In genomic region chr5:173886157-173886556, GRCh38 we compare ENCODE assay signal across 13 cellular contexts. TPM values are rescaled to one million over a fixed set of nuclear protein-coding genes. Genes with fewer than 3 reads are reported as not detected.
DNase-seq lines count a peak whose midpoint lies in the region; ATAC-seq, FAIRE-seq and TF ChIP-seq lines count a peak whose summit lies in the region.
"Had no signal": no experiment of that assay in that cellular context is flagged by ENCODE, and none has a peak within 500 bp of the region (broad histone marks: within the 10 kb centered on the region; RNA-seq: fewer than 3 reads in every experiment).

No MANE protein-coding gene starts in this region.

- H3K18ac ChIP-seq in H9 (ENCODE audit: insufficient read length, low read depth, low read length) = no peak overlapping the region

- H3K79me1 ChIP-seq in H9 (ENCODE audit: insufficient read depth, low read depth, low read length, poor library complexity, severe bottlenecking) = no peaks in the 10 kb centered on the region

- DNase-seq in A549 (ENCODE audit: low read depth in 1 of 2, low spot score in 1 of 2) (no peak), H9 (no peak), WERI-Rb-1 (no peak), NCI-H748 (lab: John Stamatoyannopoulos, UW; ENCODE audit: unreplicated experiment) (no peak), SKM-1 (lab: John Stamatoyannopoulos, UW; ENCODE audit: unreplicated experiment) (no peak)
- no peak for DNase-seq in activated naive CD8-positive, alpha-beta T cell treated with anti-CD3 and anti-CD28 coated beads for 36 hours
- no peak for DNase-seq in naive thymus-derived CD4-positive, alpha-beta T cell
- DNase-seq: foreskin keratinocyte, IMR-90, NCI-H187 treated with DMSO at 0.1 percent for 48 hours had no signal

- no peak overlapping the region for H2AFZ ChIP-seq in H9 (ENCODE audit: low read length)

- H2AK5ac ChIP-seq in H9 (ENCODE audit: insufficient read length, low read length) = no peak overlapping the region

- peaks cover 7% of the 10 kb centered on the region for H3K23me2 ChIP-seq in H9 (ENCODE audit: insufficient read length, low read depth, low read length, poor library complexity, severe bottlenecking)

- H3K4me2 ChIP-seq in A549 = no peak overlapping the region
- no peak overlapping the region for H3K4me2 ChIP-seq in H9 (ENCODE audit: insufficient read depth, insufficient read length, low read length)

- no peak overlapping the region for H2BK12ac ChIP-seq in H9 (ENCODE audit: insufficient read length, low read depth, low read length)

- H3K4me3 ChIP-seq in A549 (no peak overlapping the region), WERI-Rb-1 (ENCODE audit: low read depth, low read length) (no peak overlapping the region)
- no peak overlapping the region for H3K4me3 ChIP-seq in naive thymus-derived CD4-positive, alpha-beta T cell (ENCODE audit: low read length)

- H2BK5ac ChIP-seq in H9 (ENCODE audit: insufficient read length, low read length) = no peak overlapping the region

- no peak overlapping the region for H3K14ac ChIP-seq in H9 (ENCODE audit: insufficient read depth, low read length)

- no peaks in the 10 kb centered on the region for H3K36me3 Mint-ChIP-seq in H9 (ENCODE audit: insufficient read depth in 1 of 3, low read depth in 3 of 3)
- H3K36me3 Mint-ChIP-seq in activated naive CD8-positive, alpha-beta T cell treated with anti-CD3 and anti-CD28 coated beads for 36 hours = peaks cover 19% of the 10 kb centered on the region
- H3K36me3 Mint-ChIP-seq in naive thymus-derived CD4-positive, alpha-beta T cell = peaks cover 0 to 26% (median 4%) of the 10 kb centered on the region in 5 donors

- no peak for TF ChIP-seq EP300 in A549 (IDR thresholded peaks at IDR 0.05)

- H4K91ac ChIP-seq in H9 (ENCODE audit: insufficient read length, low read depth, low read length) = no peak overlapping the region

- no peak overlapping the region for H3K23ac ChIP-seq in H9 (ENCODE audit: insufficient read length, low read depth, low read length)

- H3K4me3 Mint-ChIP-seq in H9 = peak overlapping the region in 1 of 2 experiments; percentile 20; a peak in 1 of 5 replicates
- H3K4me3 Mint-ChIP-seq in activated naive CD8-positive, alpha-beta T cell treated with anti-CD3 and anti-CD28 coated beads for 36 hours = no peak overlapping the region
- H3K4me3 Mint-ChIP-seq in naive thymus-derived CD4-positive, alpha-beta T cell = peak overlapping the region in 9 of 10 donors; percentile 5 to 99 (median 63)
- H3K4me3 Mint-ChIP-seq: activated naive CD4-positive, alpha-beta T cell treated with anti-CD3 and anti-CD28 coated beads for 36 hours had no signal

- H3K27ac ChIP-seq in A549 = peak overlapping the region; percentile 3 to 29; a peak in 2 of 6 replicates
- H3K27ac ChIP-seq in H9 (ENCODE audit: insufficient read length, low read depth, low read length) = no peak overlapping the region
- no peak overlapping the region for H3K27ac ChIP-seq in naive thymus-derived CD4-positive, alpha-beta T cell (ENCODE audit: low read depth, low read length)
- no peak overlapping the region for H3K27ac ChIP-seq in WERI-Rb-1
- H3K27ac ChIP-seq: foreskin keratinocyte had no signal

- H2BK15ac ChIP-seq in H9 (ENCODE audit: low read depth, low read length) = no peak overlapping the region

- H3K79me2 ChIP-seq in H9 (ENCODE audit: insufficient read depth, low read length) = no peaks in the 10 kb centered on the region; the same call in 1 of the 2 replicates

- no peaks in the 10 kb centered on the region for H4K20me1 ChIP-seq in H9 (ENCODE audit: control insufficient read depth, insufficient read depth, insufficient read length)

- intact Hi-C loops in naive thymus-derived CD4-positive, alpha-beta T cell (cut with micrococcal nuclease) = loop anchor here (2.0 to 10.0 kb wide), 7 partner anchors 65 to 1881 kb away; partner anchors contain the start of genes ATP6V0E1 (in 1 of the 2), DUSP1 (in 1 of the 2), FBXW11 (in 1 of the 2) and HRH2 (in 1 of the 2)

- H3K9ac ChIP-seq in H9 (ENCODE audit: extremely low read depth, insufficient read length, low read length) = no peak overlapping the region

- H3K56ac ChIP-seq in H9 (ENCODE audit: insufficient read length, low read depth, low read length) = no peak overlapping the region

- no peaks in the 10 kb centered on the region; the same call in 1 of the 2 replicates for H3K27me3 Mint-ChIP-seq in H9 (ENCODE audit: low read depth)
- H3K27me3 Mint-ChIP-seq in activated naive CD8-positive, alpha-beta T cell treated with anti-CD3 and anti-CD28 coated beads for 36 hours = no peaks in the 10 kb centered on the region
- H3K27me3 Mint-ChIP-seq in naive thymus-derived CD4-positive, alpha-beta T cell = no peaks in the 10 kb centered on the region

- no peak overlapping the region for H2BK120ac ChIP-seq in H9 (ENCODE audit: low read depth, low read length, poor library complexity, severe bottlenecking)

- no peak for FAIRE-seq in A549 (lab: Jason Lieb, UNC)
- FAIRE-seq: islet of Langerhans had no signal

- H3K27me3 ChIP-seq in H9 (ENCODE audit: insufficient read depth, low read length) = no peaks in the 10 kb centered on the region
- no peaks in the 10 kb centered on the region for H3K27me3 ChIP-seq in naive thymus-derived CD4-positive, alpha-beta T cell (ENCODE audit: control insufficient read depth in 2 of 2, insufficient read depth in 2 of 2, low read length in 2 of 2)
- no peaks in the 10 kb centered on the region for H3K27me3 ChIP-seq in WERI-Rb-1 (ENCODE audit: insufficient read depth, low read depth, severe bottlenecking)
- H3K27me3 ChIP-seq: foreskin keratinocyte had no signal

- TF ChIP-seq POLR2A in A549 (IDR thresholded peaks at IDR 0.05; ENCODE audit: low read length) = no peak

- no peak overlapping the region for H2BK20ac ChIP-seq in H9 (ENCODE audit: low read depth, low read length, poor library complexity, severe bottlenecking)

- TF ChIP-seq CTCF in A549 (IDR thresholded peaks at IDR 0.05) (no peak), H9 (conservative IDR thresholded peaks at IDR 0.05) (0 out of 3 replicates have a peak, but pooled peaks have one; percentile 9), WERI-Rb-1 (IDR thresholded peaks at IDR 0.05; ENCODE audit: low read depth, low read length) (no peak)

- CTCF ChIA-PET in A549 (lab: Yijun Ruan, JAX) = interaction anchor here (0.7 to 1.7 kb wide), 3 partner anchors 23 to 87 kb away, joined by 3 to 5 read pairs (median 3); no protein-coding TSS in a partner anchor
- CTCF ChIA-PET in naive thymus-derived CD4-positive, alpha-beta T cell (lab: Charles Lee) = interaction anchor here (0.6 to 1.6 kb wide), 4 partner anchors 30 to 270 kb away, joined by 3 to 5 read pairs (median 4); partner anchors contain the start of gene BOD1

- peaks cover 27% of the 10 kb centered on the region for H3K4me1 ChIP-seq in A549
- no peaks in the 10 kb centered on the region; the same call in 1 of the 2 replicates for H3K4me1 ChIP-seq in H9 (ENCODE audit: insufficient read depth, low read length)
- H3K4me1 ChIP-seq in naive thymus-derived CD4-positive, alpha-beta T cell (ENCODE audit: control insufficient read depth in 2 of 2, insufficient read depth in 2 of 2, low read length in 2 of 2) = peaks cover 40 to 46% of the 10 kb centered on the region in 2 donors

- ATAC-seq in A549 (no peak), GM18868 (IDR thresholded peaks at IDR 0.05; ENCODE audit: unreplicated experiment) (no peak)
- no peak for ATAC-seq in naive thymus-derived CD4-positive, alpha-beta T cell
- ATAC-seq: foreskin keratinocyte had no signal

- H3K9me3 Mint-ChIP-seq in H9 = 0 out of 5 replicates have a peak, but pooled peaks cover 0 to 2% of the 10 kb centered on the region in 2 experiments
- peaks cover 15% of the 10 kb centered on the region for H3K9me3 Mint-ChIP-seq in activated naive CD8-positive, alpha-beta T cell treated with anti-CD3 and anti-CD28 coated beads for 36 hours
- H3K9me3 Mint-ChIP-seq in naive thymus-derived CD4-positive, alpha-beta T cell = peaks cover 0 to 25% (median 0%) of the 10 kb centered on the region in 11 donors

- H3K27ac Mint-ChIP-seq in H9 = no peak overlapping the region
- H3K27ac Mint-ChIP-seq in activated naive CD8-positive, alpha-beta T cell treated with anti-CD3 and anti-CD28 coated beads for 36 hours = peak overlapping the region; percentile 25
- peak overlapping the region in 5 of 9 donors; percentile 5 to 98 (median 63) for H3K27ac Mint-ChIP-seq in naive thymus-derived CD4-positive, alpha-beta T cell

- peaks cover 0 to 5% (median 0%) of the 10 kb centered on the region in 3 experiments for H3K36me3 ChIP-seq in naive thymus-derived CD4-positive, alpha-beta T cell (ENCODE audit: control insufficient read depth in 2 of 3, insufficient read depth in 3 of 3, low read length in 3 of 3)
- H3K36me3 ChIP-seq in WERI-Rb-1 = no peaks in the 10 kb centered on the region

- no peak overlapping the region for H4K8ac ChIP-seq in H9 (replicated peaks; ENCODE audit: insufficient read length, low read depth, low read length)

- no peak overlapping the region for H3K4ac ChIP-seq in H9 (ENCODE audit: low read depth, low read length)

- H4K5ac ChIP-seq in H9 (ENCODE audit: insufficient read length, low read depth, low read length) = no peak overlapping the region

- no peak; a peak in 1 of 5 replicates for TF ChIP-seq RAD21 in A549 (conservative IDR thresholded peaks at IDR 0.05 in 1 of 2, IDR thresholded peaks at IDR 0.05 in 1 of 2)

- WGBS in A549 (ENCODE audit: missing lambda C conversion rate) = 98% methylated on average over 2 of the region's 2 CpGs
- no CpG with 5 or more reads among the region's 2 CpGs for WGBS in H9 (ENCODE audit: extremely low coverage, insufficient read length, low lambda C conversion rate)

- H3K9me3 ChIP-seq in A549 (peaks cover 6% of the 10 kb centered on the region; the same call in 2 of the 3 replicates), H9 (ENCODE audit: control insufficient read depth, low read depth, low read length) (no peaks in the 10 kb centered on the region), WERI-Rb-1 (ENCODE audit: severe bottlenecking) (no peaks in the 10 kb centered on the region)
- no peaks in the 10 kb centered on the region for H3K9me3 ChIP-seq in naive thymus-derived CD4-positive, alpha-beta T cell (ENCODE audit: control insufficient read depth in 2 of 3, low read length in 3 of 3)

- no peak overlapping the region for H3T11ph ChIP-seq in H9 (ENCODE audit: low read length)

- POLR2A ChIA-PET in A549 (lab: Yijun Ruan, JAX) = no interaction called here
- POLR2A ChIA-PET in naive thymus-derived CD4-positive, alpha-beta T cell (lab: Charles Lee) = interaction anchor here (1.3 to 2.8 kb wide), 2 partner anchors 12 to 32 kb away, joined by 4 to 18 read pairs; no protein-coding TSS in a partner anchor

- peaks cover 29 to 33% of the 10 kb centered on the region in 2 experiments for H3K4me1 Mint-ChIP-seq in H9
- peaks cover 40% of the 10 kb centered on the region for H3K4me1 Mint-ChIP-seq in activated naive CD8-positive, alpha-beta T cell treated with anti-CD3 and anti-CD28 coated beads for 36 hours
- H3K4me1 Mint-ChIP-seq in naive thymus-derived CD4-positive, alpha-beta T cell = peaks cover 51 to 77% (median 64%) of the 10 kb centered on the region in 7 donors

RNA-seq across cellular contexts. Expression of gene CPEB4, which starts 2.0 kb away (rescaled TPM):
- polyA plus RNA-seq in A549 (2011; rRNA removed) (49.1 and 50.0 TPM in 2 replicates), A549 (2017; fragmentation: RNase III; extraction: RNeasy Plus Mini Kit Qiagen cat#74134 plus additional on column Dnase treatment) (8.4 to 11.4 TPM (median 10.5 TPM) in 3 replicates)
- polyA plus RNA-seq in A549 (2012; cell fraction: cytosol; rRNA removed) = 7.1 and 9.7 TPM in 2 replicates
- polyA plus RNA-seq in A549 (2012; cell fraction: nucleus; rRNA removed) = 5.3 and 6.8 TPM in 2 replicates
- 104 and 110 TPM in 2 replicates for polyA minus RNA-seq in A549 (2011; rRNA and poly(A)+ RNA removed)
- total RNA-seq in H9 (2021) = 8.6 and 8.7 TPM in 2 replicates
- total RNA-seq in activated naive CD8-positive, alpha-beta T cell treated with anti-CD3 and anti-CD28 coated beads for 36 hours = 1 to 10 TPM; 7.4 to 8.4 TPM
- total RNA-seq in naive thymus-derived CD4-positive, alpha-beta T cell = 10 to 100 TPM; 12.6 to 40.4 (median 17.5) TPM
- polyA plus RNA-seq in naive thymus-derived CD4-positive, alpha-beta T cell = 1 to 10 TPM; 3.9 to 6.9 TPM

Comparison
In these comparisons a context has a peak if more than half of its experiments do, and no peak if none do; other contexts are left out.
1. H3K27ac ChIP-seq: peak in A549 (2 of 2); none in H9 (single experiment), naive thymus-derived CD4-positive, alpha-beta T cell (single experiment) and WERI-Rb-1 (single experiment).
2. H3K27ac Mint-ChIP-seq: peak in activated naive CD8-positive, alpha-beta T cell treated with anti-CD3 and anti-CD28 coated beads for 36 hours (single experiment) and naive thymus-derived CD4-positive, alpha-beta T cell (5 of 9); none in H9 (0 of 3).